26 cellular contexts compared by ENCODE assay signal in genomic region chr11:65942531-65942930, GRCh38. TPM values are rescaled to one million over a fixed set of nuclear protein-coding genes. Genes with fewer than 3 reads are reported as not detected.
DNase-seq lines count a peak whose midpoint lies in the region; ATAC-seq, FAIRE-seq and TF ChIP-seq lines count a peak whose summit lies in the region.
"Had no signal": no experiment of that assay in that cellular context is flagged by ENCODE, and none has a peak within 500 bp of the region (broad histone marks: within the 10 kb centered on the region; RNA-seq: fewer than 3 reads in every experiment).

No MANE protein-coding gene starts in this region.

- H3K9me3 ChIP-seq in HepG2 (ENCODE audit: low read length) (no peaks in the 10 kb centered on the region), right lobe of liver (no peaks in the 10 kb centered on the region), neural progenitor cell (ENCODE audit: low read depth) (no peaks in the 10 kb centered on the region), esophagus muscularis mucosa (no peaks in the 10 kb centered on the region)
- H3K9me3 ChIP-seq: BE2C, SK-N-SH had no signal

- POLR2A ChIA-PET in HepG2 (lab: Yijun Ruan, JAX): no interaction called here

- intact Hi-C loops in HepG2 (cut with micrococcal nuclease; ENCODE audit: unreplicated experiment): no loop called here
- intact Hi-C loops in right lobe of liver (cut with DNase I): no loop called here
- intact Hi-C loops in esophagus muscularis mucosa (cut with DNase I): no loop called here

- no peak for DNase-seq in HepG2 (ENCODE audit: low spot score)
- DNase-seq in right lobe of liver: no peak
- no peak for DNase-seq in neural progenitor cell (ENCODE audit: low spot score)
- no peak for DNase-seq in esophagus muscularis mucosa (ENCODE audit: extremely low spot score)
- no peak for DNase-seq in putamen (ENCODE audit: low spot score)
- DNase-seq in NCI-H82 (lab: John Stamatoyannopoulos, UW): no peak
- DNase-seq: ACHN; BE2C; DMS153; DND-41; GOT3; HCEC 1CT; Kasumi-1; NCI-H1105; NCI-H1436 treated with DMSO at 0.1 percent for 48 hours; NCI-H187 treated with DMSO at 0.1 percent for 48 hours; NCI-H2171 treated with DMSO at 0.1 percent for 48 hours; NCI-H345; NCI-H510A treated with DMSO at 0.1 percent for 48 hours; NCI-H748 treated with DMSO at 0.1 percent for 48 hours; NK-92 treated with Interleukin-12 subunit alpha and Interleukin-12 subunit beta, amount 100 ng/mL, for 24 hours; PC-3; SK-N-SH had no signal

- FAIRE-seq in HepG2 (lab: Jason Lieb, UNC): no peak
- FAIRE-seq: GM12892 had no signal

- H3F3A ChIP-seq in neural progenitor cell (ENCODE audit: low read depth): peaks cover 14% of the 10 kb centered on the region

- CTCF ChIA-PET in HepG2 (lab: Yijun Ruan, JAX; ENCODE audit: low intra/inter-chr PET ratio, low total read pairs): no interaction called here

- no peak for TF ChIP-seq RAD21 in HepG2 (CRISPR knock-in tag; IDR thresholded peaks at IDR 0.05)

- H2AFZ ChIP-seq in HepG2 (ENCODE audit: low read length): no peak overlapping the region
- H2AFZ ChIP-seq in neural progenitor cell (replicated peaks): no peak overlapping the region

- H3K9me3 Mint-ChIP-seq in neural progenitor cell: no peaks in the 10 kb centered on the region

- TF ChIP-seq POLR2A in HepG2 (IDR thresholded peaks at IDR 0.05; ENCODE audit: insufficient read depth in 1 of 2, low read depth in 2 of 2, low read length in 2 of 2) (no peak), right lobe of liver (IDR thresholded peaks at IDR 0.05) (no peak), esophagus muscularis mucosa (IDR thresholded peaks at IDR 0.05; ENCODE audit: low read depth) (no peak)

- TF ChIP-seq CTCF in HepG2 (CRISPR knock-in tag; IDR thresholded peaks at IDR 0.05) (no peak), right lobe of liver (IDR thresholded peaks at IDR 0.05) (no peak), neural progenitor cell (IDR thresholded peaks at IDR 0.05) (no peak), esophagus muscularis mucosa (IDR thresholded peaks at IDR 0.05) (no peak)

- WGBS in HepG2 (ENCODE audit: low lambda C conversion rate): 21% methylated on average over 7 of the region's 7 CpGs
- 89% methylated on average over 4 of the region's 7 CpGs for WGBS in right lobe of liver (ENCODE audit: insufficient coverage, low coverage, low lambda C conversion rate, missing lambda C conversion rate)
- WGBS in esophagus muscularis mucosa: 78% methylated on average over 7 of the region's 7 CpGs

- H3K27me3 ChIP-seq in HepG2 (ENCODE audit: control insufficient read depth in 1 of 2, insufficient read depth in 2 of 2, low read length in 2 of 2) (peaks cover 0 to 26% of the 10 kb centered on the region in 2 experiments; a peak in 4 of 5 replicates), right lobe of liver (no peaks in the 10 kb centered on the region), neural progenitor cell (no peaks in the 10 kb centered on the region), esophagus muscularis mucosa (peaks cover 0 to 23% (median 0%) of the 10 kb centered on the region in 4 donors)
- H3K27me3 ChIP-seq: BE2C had no signal

- no peaks in the 10 kb centered on the region for H4K20me1 ChIP-seq in HepG2 (ENCODE audit: insufficient read depth, low read length)
- H4K20me1 ChIP-seq in neural progenitor cell (ENCODE audit: low read depth): no peaks in the 10 kb centered on the region

- H3K4me1 ChIP-seq in HepG2 (ENCODE audit: insufficient read depth, low read length): peaks cover 61% of the 10 kb centered on the region
- no peaks in the 10 kb centered on the region for H3K4me1 ChIP-seq in right lobe of liver
- peaks cover 15% of the 10 kb centered on the region for H3K4me1 ChIP-seq in neural progenitor cell
- no peaks in the 10 kb centered on the region for H3K4me1 ChIP-seq in esophagus muscularis mucosa
- H3K4me1 ChIP-seq: BE2C had no signal

- H3K27ac ChIP-seq in HepG2 (ENCODE audit: extremely low read length, insufficient read depth, low read length) (no peak overlapping the region), right lobe of liver (no peak overlapping the region), neural progenitor cell (no peak overlapping the region), esophagus muscularis mucosa (replicated peaks in 1 of 4) (no peak overlapping the region)
- H3K27ac ChIP-seq: 22Rv1 had no signal

- H3K4me1 Mint-ChIP-seq in neural progenitor cell: peaks cover 52% of the 10 kb centered on the region

- H3K79me2 ChIP-seq in HepG2 (ENCODE audit: insufficient read depth, low read length) (no peaks in the 10 kb centered on the region), neural progenitor cell (ENCODE audit: low read depth) (no peaks in the 10 kb centered on the region)

- H3K4me3 ChIP-seq in HepG2 (replicated peaks in 1 of 3; ENCODE audit: insufficient read depth in 1 of 3, low read depth in 2 of 3, low read length in 3 of 3): no peak overlapping the region
- H3K4me3 ChIP-seq in right lobe of liver: no peak overlapping the region
- H3K4me3 ChIP-seq in neural progenitor cell: no peak overlapping the region
- no peak overlapping the region for H3K4me3 ChIP-seq in esophagus muscularis mucosa

- peaks cover 6% of the 10 kb centered on the region for H3K27me3 Mint-ChIP-seq in neural progenitor cell (ENCODE audit: insufficient read depth, low read depth)

- no peak for TF ChIP-seq EP300 in HepG2 (IDR thresholded peaks at IDR 0.05; ENCODE audit: low read depth in 2 of 2, low read length in 2 of 2)
- TF ChIP-seq EP300 in HepG2 (CRISPR knock-in tag; IDR thresholded peaks at IDR 0.05; ENCODE audit: borderline replicate concordance): no peak
- TF ChIP-seq EP300 in esophagus muscularis mucosa (IDR thresholded peaks at IDR 0.05): no peak

- in situ Hi-C loops in HepG2 (cut with HindIII; ENCODE audit: extremely low pct_ligation_motif_present, low pct_unique_long_range_greater_than_20kb): no loop called here

- H3K27ac Mint-ChIP-seq in neural progenitor cell: peak overlapping the region; percentile 6

- no peak for ATAC-seq in HepG2
- no peak for ATAC-seq in right lobe of liver
- ATAC-seq: PC-3 had no signal

- H3K4me2 ChIP-seq in HepG2 (ENCODE audit: low read depth, low read length) (no peak overlapping the region), neural progenitor cell (no peak overlapping the region)
- H3K4me2 ChIP-seq: SK-N-SH had no signal

- H3K36me3 ChIP-seq in HepG2 (replicated peaks in 1 of 2; ENCODE audit: control insufficient read depth in 1 of 2, insufficient read depth in 2 of 2, low read length in 2 of 2) (no peaks in the 10 kb centered on the region), right lobe of liver (no peaks in the 10 kb centered on the region), neural progenitor cell (no peaks in the 10 kb centered on the region), esophagus muscularis mucosa (no peaks in the 10 kb centered on the region)
- H3K36me3 ChIP-seq: BE2C had no signal

- H3K36me3 Mint-ChIP-seq in neural progenitor cell: no peaks in the 10 kb centered on the region

- H3K9ac ChIP-seq in HepG2 (ENCODE audit: insufficient read depth, low read depth, low read length) (no peak overlapping the region), neural progenitor cell (no peak overlapping the region)
- H3K9ac ChIP-seq: SK-N-SH had no signal

- H3K4me3 Mint-ChIP-seq in neural progenitor cell: no peak overlapping the region

- BruUV-seq in HepG2 (replicated peaks; lab: Mats Ljungman, UMichigan): no TSS peak

RNA-seq across cellular contexts. Expression of gene TSGA10IP, which starts 2.7 kb away (rescaled TPM):
- not detected in 2 replicates for total RNA-seq in HepG2 (2016; rRNA removed; fragmentation: Illumina TruSeq; extraction: Trizol)
- total RNA-seq in HepG2 (2016; cell fraction: cytosol; rRNA removed; fragmentation: Illumina TruSeq; extraction: Trizol; ENCODE audit: low read depth): not detected in 2 replicates
- 0.12 TPM in 1 of 2 replicates, not detected in the other for total RNA-seq in HepG2 (2016; cell fraction: insoluble cytoplasmic fraction; rRNA removed; fragmentation: Illumina TruSeq; extraction: Trizol)
- total RNA-seq in HepG2 (2016; cell fraction: membrane; rRNA removed; fragmentation: Illumina TruSeq; extraction: Trizol): not detected in 2 replicates
- not detected in 2 replicates for total RNA-seq in HepG2 (2016; cell fraction: nucleus; rRNA removed; fragmentation: Illumina TruSeq; extraction: Trizol)
- 0.07 TPM in 1 of 2 replicates, not detected in the other for polyA plus RNA-seq in HepG2 (2011; rRNA removed)
- polyA plus RNA-seq in HepG2 (2011; cell fraction: cytosol; rRNA removed): 0.05 and 0.12 TPM in 2 replicates
- 0.21 and 0.23 TPM in 2 replicates for polyA plus RNA-seq in HepG2 (2011; cell fraction: nucleus; rRNA removed)
- polyA plus RNA-seq in HepG2 (2012): 0.07 and 0.12 TPM in 2 replicates
- 0.24 TPM in 1 of 2 replicates, not detected in the other for polyA plus RNA-seq in HepG2 (2016; cell fraction: cytosol; fragmentation: Illumina TruSeq; extraction: Trizol; ENCODE audit: low read depth)
- polyA plus RNA-seq in HepG2 (2016; cell fraction: insoluble cytoplasmic fraction; fragmentation: Illumina TruSeq; extraction: Trizol; ENCODE audit: low read depth): not detected in 2 replicates
- not detected in 2 replicates for polyA plus RNA-seq in HepG2 (2016; cell fraction: membrane; fragmentation: Illumina TruSeq; extraction: Trizol; ENCODE audit: low read depth)
- not detected in 2 replicates for polyA plus RNA-seq in HepG2 (2016; cell fraction: nucleus; fragmentation: Illumina TruSeq; extraction: Trizol; ENCODE audit: insufficient read depth, low read depth)
- 0.12 TPM in 1 of 2 replicates, not detected in the other for polyA minus RNA-seq in HepG2 (2011; rRNA and poly(A)+ RNA removed; ENCODE audit: low replicate concordance)
- not detected in 2 replicates for polyA minus RNA-seq in HepG2 (2011; cell fraction: cytosol; rRNA and poly(A)+ RNA removed)
- 0.37 TPM in 1 of 2 replicates, not detected in the other for polyA minus RNA-seq in HepG2 (2011; cell fraction: nucleus; rRNA and poly(A)+ RNA removed)
- total RNA-seq in right lobe of liver: not detected
- total RNA-seq in neural progenitor cell (ENCODE audit: low replicate concordance): 3.0 and 7.3 TPM in 2 replicates
- total RNA-seq in esophagus muscularis mucosa: not detected
- total RNA-seq: M059J, PC-3 had no signal
- polyA plus RNA-seq: SK-N-SH had no signal

RNA-seq across cellular contexts. Expression of gene SART1, which starts 19.0 kb away (rescaled TPM):
- total RNA-seq in HepG2 (2016; rRNA removed; fragmentation: Illumina TruSeq; extraction: Trizol): 18.1 and 22.5 TPM in 2 replicates
- total RNA-seq in HepG2 (2016; cell fraction: cytosol; rRNA removed; fragmentation: Illumina TruSeq; extraction: Trizol; ENCODE audit: low read depth): 9.9 and 12.6 TPM in 2 replicates
- total RNA-seq in HepG2 (2016; cell fraction: insoluble cytoplasmic fraction; rRNA removed; fragmentation: Illumina TruSeq; extraction: Trizol): 12.3 and 22.5 TPM in 2 replicates
- 9.7 and 12.2 TPM in 2 replicates for total RNA-seq in HepG2 (2016; cell fraction: membrane; rRNA removed; fragmentation: Illumina TruSeq; extraction: Trizol)
- total RNA-seq in HepG2 (2016; cell fraction: nucleus; rRNA removed; fragmentation: Illumina TruSeq; extraction: Trizol): 15.9 and 17.5 TPM in 2 replicates
- polyA plus RNA-seq in HepG2 (2011; rRNA removed): 11.3 and 13.1 TPM in 2 replicates
- polyA plus RNA-seq in HepG2 (2011; cell fraction: cytosol; rRNA removed): 7.2 and 7.5 TPM in 2 replicates
- polyA plus RNA-seq in HepG2 (2011; cell fraction: nucleus; rRNA removed): 32.9 and 42.8 TPM in 2 replicates
- 17.3 and 24.6 TPM in 2 replicates for polyA plus RNA-seq in HepG2 (2012)
- polyA plus RNA-seq in HepG2 (2016; cell fraction: cytosol; fragmentation: Illumina TruSeq; extraction: Trizol; ENCODE audit: low read depth): 8.9 and 10.6 TPM in 2 replicates
- polyA plus RNA-seq in HepG2 (2016; cell fraction: insoluble cytoplasmic fraction; fragmentation: Illumina TruSeq; extraction: Trizol; ENCODE audit: low read depth): 26.7 and 35.4 TPM in 2 replicates
- 9.0 and 11.4 TPM in 2 replicates for polyA plus RNA-seq in HepG2 (2016; cell fraction: membrane; fragmentation: Illumina TruSeq; extraction: Trizol; ENCODE audit: low read depth)
- polyA plus RNA-seq in HepG2 (2016; cell fraction: nucleus; fragmentation: Illumina TruSeq; extraction: Trizol; ENCODE audit: insufficient read depth, low read depth): 48.2 and 61.5 TPM in 2 replicates
- 11.0 and 12.8 TPM in 2 replicates for polyA minus RNA-seq in HepG2 (2011; rRNA and poly(A)+ RNA removed; ENCODE audit: low replicate concordance)
- polyA minus RNA-seq in HepG2 (2011; cell fraction: cytosol; rRNA and poly(A)+ RNA removed): 8.1 and 11.4 TPM in 2 replicates
- polyA minus RNA-seq in HepG2 (2011; cell fraction: nucleus; rRNA and poly(A)+ RNA removed): 9.7 and 11.7 TPM in 2 replicates
- 10 to 100 TPM; 14.3 to 34.1 (median 20.6) TPM for total RNA-seq in right lobe of liver
- 8.6 and 39.5 TPM in 2 replicates for total RNA-seq in neural progenitor cell (ENCODE audit: low replicate concordance)
- 10 to 100 TPM; 47.8 to 65.0 (median 58.7) TPM for total RNA-seq in esophagus muscularis mucosa

RNA-seq across cellular contexts. Expression of gene DRAP1, which starts 23.3 kb away (rescaled TPM):
- total RNA-seq in HepG2 (2016; rRNA removed; fragmentation: Illumina TruSeq; extraction: Trizol): 31.5 and 52.3 TPM in 2 replicates
- total RNA-seq in HepG2 (2016; cell fraction: cytosol; rRNA removed; fragmentation: Illumina TruSeq; extraction: Trizol; ENCODE audit: low read depth): 32.1 and 35.5 TPM in 2 replicates
- total RNA-seq in HepG2 (2016; cell fraction: insoluble cytoplasmic fraction; rRNA removed; fragmentation: Illumina TruSeq; extraction: Trizol): 29.7 and 54.9 TPM in 2 replicates
- 34.4 and 36.2 TPM in 2 replicates for total RNA-seq in HepG2 (2016; cell fraction: membrane; rRNA removed; fragmentation: Illumina TruSeq; extraction: Trizol)
- total RNA-seq in HepG2 (2016; cell fraction: nucleus; rRNA removed; fragmentation: Illumina TruSeq; extraction: Trizol): 27.2 and 28.4 TPM in 2 replicates
- polyA plus RNA-seq in HepG2 (2011; rRNA removed): 44.6 and 46.8 TPM in 2 replicates
- polyA plus RNA-seq in HepG2 (2011; cell fraction: cytosol; rRNA removed): 49.1 and 57.2 TPM in 2 replicates
- polyA plus RNA-seq in HepG2 (2011; cell fraction: nucleus; rRNA removed): 60.0 and 61.5 TPM in 2 replicates
- 65.4 and 72.6 TPM in 2 replicates for polyA plus RNA-seq in HepG2 (2012)
- polyA plus RNA-seq in HepG2 (2016; cell fraction: cytosol; fragmentation: Illumina TruSeq; extraction: Trizol; ENCODE audit: low read depth): 41.4 and 45.7 TPM in 2 replicates
- 38.9 and 53.1 TPM in 2 replicates for polyA plus RNA-seq in HepG2 (2016; cell fraction: insoluble cytoplasmic fraction; fragmentation: Illumina TruSeq; extraction: Trizol; ENCODE audit: low read depth)
- 47.1 TPM in 2 replicates for polyA plus RNA-seq in HepG2 (2016; cell fraction: membrane; fragmentation: Illumina TruSeq; extraction: Trizol; ENCODE audit: low read depth)
- polyA plus RNA-seq in HepG2 (2016; cell fraction: nucleus; fragmentation: Illumina TruSeq; extraction: Trizol; ENCODE audit: insufficient read depth, low read depth): 78.1 and 86.0 TPM in 2 replicates
- 10.1 and 14.3 TPM in 2 replicates for polyA minus RNA-seq in HepG2 (2011; rRNA and poly(A)+ RNA removed; ENCODE audit: low replicate concordance)
- polyA minus RNA-seq in HepG2 (2011; cell fraction: cytosol; rRNA and poly(A)+ RNA removed): 12.9 and 15.7 TPM in 2 replicates
- polyA minus RNA-seq in HepG2 (2011; cell fraction: nucleus; rRNA and poly(A)+ RNA removed): 3.5 and 6.6 TPM in 2 replicates
- 10 to 100 TPM; 21.8 to 50.8 (median 32.6) TPM for total RNA-seq in right lobe of liver
- total RNA-seq in neural progenitor cell (ENCODE audit: low replicate concordance): 51.0 and 74.8 TPM in 2 replicates
- 100 to 1,000 TPM in 2 of 4 donors, 10 to 100 TPM in 2; 78.4 to 122 (median 101) TPM for total RNA-seq in esophagus muscularis mucosa

RNA-seq across cellular contexts. Expression of gene C11orf68, which starts 23.7 kb away (rescaled TPM):
- total RNA-seq in HepG2 (2016; rRNA removed; fragmentation: Illumina TruSeq; extraction: Trizol): 8.4 and 10.0 TPM in 2 replicates
- total RNA-seq in HepG2 (2016; cell fraction: cytosol; rRNA removed; fragmentation: Illumina TruSeq; extraction: Trizol; ENCODE audit: low read depth): 3.6 and 3.9 TPM in 2 replicates
- 7.4 and 8.6 TPM in 2 replicates for total RNA-seq in HepG2 (2016; cell fraction: insoluble cytoplasmic fraction; rRNA removed; fragmentation: Illumina TruSeq; extraction: Trizol)
- total RNA-seq in HepG2 (2016; cell fraction: membrane; rRNA removed; fragmentation: Illumina TruSeq; extraction: Trizol): 8.6 and 9.6 TPM in 2 replicates
- 7.0 and 7.1 TPM in 2 replicates for total RNA-seq in HepG2 (2016; cell fraction: nucleus; rRNA removed; fragmentation: Illumina TruSeq; extraction: Trizol)
- polyA plus RNA-seq in HepG2 (2011; rRNA removed): 28.3 and 37.2 TPM in 2 replicates
- polyA plus RNA-seq in HepG2 (2011; cell fraction: cytosol; rRNA removed): 23.1 and 32.1 TPM in 2 replicates
- polyA plus RNA-seq in HepG2 (2011; cell fraction: nucleus; rRNA removed): 31.1 and 33.6 TPM in 2 replicates
- polyA plus RNA-seq in HepG2 (2012): 19.7 and 19.8 TPM in 2 replicates
- polyA plus RNA-seq in HepG2 (2016; cell fraction: cytosol; fragmentation: Illumina TruSeq; extraction: Trizol; ENCODE audit: low read depth): 6.4 and 6.8 TPM in 2 replicates
- 21.1 and 22.6 TPM in 2 replicates for polyA plus RNA-seq in HepG2 (2016; cell fraction: insoluble cytoplasmic fraction; fragmentation: Illumina TruSeq; extraction: Trizol; ENCODE audit: low read depth)
- polyA plus RNA-seq in HepG2 (2016; cell fraction: membrane; fragmentation: Illumina TruSeq; extraction: Trizol; ENCODE audit: low read depth): 11.3 and 12.7 TPM in 2 replicates
- polyA plus RNA-seq in HepG2 (2016; cell fraction: nucleus; fragmentation: Illumina TruSeq; extraction: Trizol; ENCODE audit: insufficient read depth, low read depth): 15.2 and 18.0 TPM in 2 replicates
- polyA minus RNA-seq in HepG2 (2011; rRNA and poly(A)+ RNA removed; ENCODE audit: low replicate concordance): 31.8 and 49.3 TPM in 2 replicates
- polyA minus RNA-seq in HepG2 (2011; cell fraction: cytosol; rRNA and poly(A)+ RNA removed): 21.2 and 24.3 TPM in 2 replicates
- polyA minus RNA-seq in HepG2 (2011; cell fraction: nucleus; rRNA and poly(A)+ RNA removed): 14.2 and 14.8 TPM in 2 replicates
- total RNA-seq in right lobe of liver: 10 to 100 TPM in 4 of 6 experiments, 1 to 10 TPM in 2; 6.5 to 14.0 (median 12.4) TPM
- total RNA-seq in neural progenitor cell (ENCODE audit: low replicate concordance): 6.9 and 22.4 TPM in 2 replicates
- total RNA-seq in esophagus muscularis mucosa: 10 to 100 TPM; 18.2 to 56.0 (median 28.0) TPM

RNA-seq across cellular contexts. Expression of gene FOSL1, which starts 42.3 kb away (rescaled TPM):
- total RNA-seq in HepG2 (2016; rRNA removed; fragmentation: Illumina TruSeq; extraction: Trizol): 3.1 and 4.0 TPM in 2 replicates
- total RNA-seq in HepG2 (2016; cell fraction: cytosol; rRNA removed; fragmentation: Illumina TruSeq; extraction: Trizol; ENCODE audit: low read depth): 1.9 and 2.0 TPM in 2 replicates
- total RNA-seq in HepG2 (2016; cell fraction: insoluble cytoplasmic fraction; rRNA removed; fragmentation: Illumina TruSeq; extraction: Trizol): 3.1 and 3.9 TPM in 2 replicates
- total RNA-seq in HepG2 (2016; cell fraction: membrane; rRNA removed; fragmentation: Illumina TruSeq; extraction: Trizol): 3.6 and 3.8 TPM in 2 replicates
- 2.9 and 3.0 TPM in 2 replicates for total RNA-seq in HepG2 (2016; cell fraction: nucleus; rRNA removed; fragmentation: Illumina TruSeq; extraction: Trizol)
- 2.8 and 4.1 TPM in 2 replicates for polyA plus RNA-seq in HepG2 (2011; rRNA removed)
- 1.2 and 1.3 TPM in 2 replicates for polyA plus RNA-seq in HepG2 (2011; cell fraction: cytosol; rRNA removed)
- 5.4 and 6.6 TPM in 2 replicates for polyA plus RNA-seq in HepG2 (2011; cell fraction: nucleus; rRNA removed)
- 3.6 and 8.7 TPM in 2 replicates for polyA plus RNA-seq in HepG2 (2012)
- 3.2 and 3.7 TPM in 2 replicates for polyA plus RNA-seq in HepG2 (2016; cell fraction: cytosol; fragmentation: Illumina TruSeq; extraction: Trizol; ENCODE audit: low read depth)
- 10.6 and 14.5 TPM in 2 replicates for polyA plus RNA-seq in HepG2 (2016; cell fraction: insoluble cytoplasmic fraction; fragmentation: Illumina TruSeq; extraction: Trizol; ENCODE audit: low read depth)
- 7.3 and 8.5 TPM in 2 replicates for polyA plus RNA-seq in HepG2 (2016; cell fraction: membrane; fragmentation: Illumina TruSeq; extraction: Trizol; ENCODE audit: low read depth)
- 9.9 and 15.5 TPM in 2 replicates for polyA plus RNA-seq in HepG2 (2016; cell fraction: nucleus; fragmentation: Illumina TruSeq; extraction: Trizol; ENCODE audit: insufficient read depth, low read depth)
- 3.5 and 6.1 TPM in 2 replicates for polyA minus RNA-seq in HepG2 (2011; rRNA and poly(A)+ RNA removed; ENCODE audit: low replicate concordance)
- 1.2 and 1.6 TPM in 2 replicates for polyA minus RNA-seq in HepG2 (2011; cell fraction: cytosol; rRNA and poly(A)+ RNA removed)
- 3.0 and 3.9 TPM in 2 replicates for polyA minus RNA-seq in HepG2 (2011; cell fraction: nucleus; rRNA and poly(A)+ RNA removed)
- total RNA-seq in right lobe of liver: 1 to 10 TPM in 1 of 6 experiments, under 1 TPM in 3, not detected in 2; 0.35 to 1.2 (median 0.89) TPM
- not detected in 2 replicates for total RNA-seq in neural progenitor cell (ENCODE audit: low replicate concordance)
- 10 to 100 TPM in 1 of 4 donors, 1 to 10 TPM in 2, not detected in 1; 3.2 to 47.2 (median 8.7) TPM for total RNA-seq in esophagus muscularis mucosa
